15 cellular contexts compared by ENCODE assay signal in the genomic region with DNA sequence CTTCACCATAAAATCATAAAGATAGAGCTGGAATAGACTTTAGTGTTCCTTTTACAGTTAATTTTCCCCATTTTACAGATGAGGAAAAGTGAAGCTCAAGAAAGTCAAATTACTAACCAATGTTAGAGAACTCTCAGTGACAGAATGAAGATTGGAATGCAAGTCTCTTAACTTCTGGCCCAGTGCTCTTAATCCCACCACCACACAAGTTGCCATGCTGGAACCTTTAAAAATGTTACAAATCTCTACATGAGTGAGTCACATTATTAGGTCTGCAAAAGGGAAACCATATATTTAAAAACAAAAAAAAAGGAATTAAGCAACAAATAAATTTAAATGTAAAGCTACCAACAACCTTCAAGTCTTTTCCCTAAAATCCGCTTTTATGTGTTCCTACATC. TPM values are rescaled to one million over a fixed set of nuclear protein-coding genes. Genes with fewer than 3 reads are reported as not detected.
DNase-seq lines count a peak whose midpoint lies in the region; ATAC-seq and TF ChIP-seq lines count a peak whose summit lies in the region.
"Had no signal": no experiment of that assay in that cellular context is flagged by ENCODE, and none has a peak within 500 bp of the region (broad histone marks: within the 10 kb centered on the region; RNA-seq: fewer than 3 reads in every experiment).

No MANE protein-coding gene starts in this region.

- ATAC-seq in HG03139 (IDR thresholded peaks at IDR 0.05; ENCODE audit: unreplicated experiment) (no peak), T-cell (replicated peaks in 1 of 4) (no peak)
- ATAC-seq: left ventricle myocardium superior; stimulated activated naive CD8-positive, alpha-beta T cell treated with anti-CD3 and anti-CD28 coated beads, Interleukin-15, amount 100 ng/mL, for 72 hours had no signal

- H3K27me3 Mint-ChIP-seq in activated CD4-positive, alpha-beta memory T cell treated with anti-CD3 and anti-CD28 coated beads, Interleukin-2, amount 10 ng/mL, durations not matched to agents 7 days and 5 days: peaks cover 68% of the 10 kb centered on the region
- peaks cover 36 to 42% of the 10 kb centered on the region in 2 donors for H3K27me3 Mint-ChIP-seq in T-cell

- POLR2A ChIA-PET in activated CD4-positive, alpha-beta memory T cell treated with anti-CD3 and anti-CD28 coated beads, Interleukin-2, amount 10 ng/mL, durations not matched to agents 7 days and 5 days (lab: Charles Lee): no interaction called here
- POLR2A ChIA-PET in T-cell (lab: Charles Lee): no interaction called here

- TF ChIP-seq CTCF in ascending aorta (IDR thresholded peaks at IDR 0.05): no peak

- H3K4me3 ChIP-seq in H7 (ENCODE audit: insufficient read depth, low read depth, low read length) (no peak overlapping the region), ascending aorta (peak overlapping the region in 1 of 2 donors; percentile 87), skeletal muscle satellite cell (ENCODE audit: low read length) (peak overlapping the region; percentile 31)

- H3K4me2 ChIP-seq in skeletal muscle satellite cell (ENCODE audit: low read length): peak overlapping the region; percentile 82

- no peaks in the 10 kb centered on the region for H3K9me3 ChIP-seq in ascending aorta
- no peaks in the 10 kb centered on the region for H3K9me3 ChIP-seq in skeletal muscle satellite cell (replicated peaks; ENCODE audit: low read length)

- no peaks in the 10 kb centered on the region for H3K36me3 ChIP-seq in H7 (replicated peaks; ENCODE audit: control insufficient read depth, insufficient read depth, low read length)
- no peaks in the 10 kb centered on the region for H3K36me3 ChIP-seq in ascending aorta
- H3K36me3 ChIP-seq in skeletal muscle satellite cell (ENCODE audit: insufficient read depth, low read length): no peaks in the 10 kb centered on the region

- intact Hi-C loops in ascending aorta (cut with DNase I): loop anchor here (5.0 kb wide), 2 partner anchors 53 to 1143 kb away; a partner anchor contains a TSS

- H3K9ac ChIP-seq in skeletal muscle satellite cell (ENCODE audit: low read depth, low read length): peak overlapping the region; percentile 0

- H3K36me3 Mint-ChIP-seq in activated CD4-positive, alpha-beta memory T cell treated with anti-CD3 and anti-CD28 coated beads, Interleukin-2, amount 10 ng/mL, durations not matched to agents 7 days and 5 days (ENCODE audit: low read depth): no peaks in the 10 kb centered on the region
- no peaks in the 10 kb centered on the region for H3K36me3 Mint-ChIP-seq in T-cell
- H3K36me3 Mint-ChIP-seq: CD4-positive, alpha-beta memory T cell had no signal

- H3K27me3 ChIP-seq in H7 (ENCODE audit: control insufficient read depth, insufficient read depth, low read length) (peaks cover 1% of the 10 kb centered on the region; the same call in 1 of the 2 replicates), ascending aorta (no peaks in the 10 kb centered on the region), skeletal muscle satellite cell (ENCODE audit: control insufficient read depth, insufficient read depth, low read length) (no peaks in the 10 kb centered on the region)

- no peak overlapping the region for H3K4me3 Mint-ChIP-seq in activated CD4-positive, alpha-beta memory T cell treated with anti-CD3 and anti-CD28 coated beads, Interleukin-2, amount 10 ng/mL, durations not matched to agents 7 days and 5 days
- no peak overlapping the region for H3K4me3 Mint-ChIP-seq in T-cell
- H3K4me3 Mint-ChIP-seq: activated T-helper 1 cell treated with anti-CD3 and anti-CD28 coated beads, Interleukin-12 subunit alpha, Interleukin-12 subunit beta, Interleukin-2, Interleukin-4 antibody, amounts not matched to agents 30 ng/mL and 10 ng/mL and 1 ng/mL, durations not matched to agents 14 hours and 24 hours and 36 hours; central memory CD8-positive, alpha-beta T cell; stimulated activated naive CD8-positive, alpha-beta T cell treated with anti-CD3 and anti-CD28 coated beads, Interleukin-15, amount 100 ng/mL, for 72 hours had no signal

- H3K4me1 Mint-ChIP-seq in activated CD4-positive, alpha-beta memory T cell treated with anti-CD3 and anti-CD28 coated beads, Interleukin-2, amount 10 ng/mL, durations not matched to agents 7 days and 5 days: peaks cover 27% of the 10 kb centered on the region
- peaks cover 32 to 44% (median 36%) of the 10 kb centered on the region in 3 donors for H3K4me1 Mint-ChIP-seq in T-cell

- peak overlapping the region; percentile 99 to 100 for H3K27ac ChIP-seq in ascending aorta

- H3K4me1 ChIP-seq in ascending aorta: peaks cover 5 to 45% of the 10 kb centered on the region in 2 donors
- peaks cover 44% of the 10 kb centered on the region for H3K4me1 ChIP-seq in skeletal muscle satellite cell (ENCODE audit: control insufficient read depth, insufficient read depth, low read length)

- DNase-seq in H7: peak; percentile 32
- no peak for DNase-seq in ascending aorta (ENCODE audit: low spot score in 2 of 2)
- peak; percentile 43 for DNase-seq in glomerular visceral epithelial cell (ENCODE audit: extremely low spot score)
- no peak for DNase-seq in Kasumi-1 (lab: John Stamatoyannopoulos, UW)
- no peak for DNase-seq in activated CD4-positive, alpha-beta memory T cell treated with anti-CD3 and anti-CD28 coated beads, Interleukin-2, amount 10 ng/mL, durations not matched to agents 7 days and 5 days
- DNase-seq in T-cell: no peak
- DNase-seq: activated CD4-positive, CD25-positive, alpha-beta regulatory T cell treated with anti-CD3 and anti-CD28 coated beads, Interleukin-2, amount 50 U/mL, for 72 hours; CD4-positive, alpha-beta memory T cell; left ventricle myocardium superior; NCI-H82; stimulated activated naive CD8-positive, alpha-beta T cell treated with anti-CD3 and anti-CD28 coated beads, Interleukin-15, amount 100 ng/mL, for 72 hours had no signal

- no peak overlapping the region for H3K27ac Mint-ChIP-seq in activated CD4-positive, alpha-beta memory T cell treated with anti-CD3 and anti-CD28 coated beads, Interleukin-2, amount 10 ng/mL, durations not matched to agents 7 days and 5 days
- no peak overlapping the region for H3K27ac Mint-ChIP-seq in T-cell
- H3K27ac Mint-ChIP-seq: activated T-helper 1 cell treated with anti-CD3 and anti-CD28 coated beads, Interleukin-12 subunit alpha, Interleukin-12 subunit beta, Interleukin-2, Interleukin-4 antibody, amounts not matched to agents 30 ng/mL and 10 ng/mL and 1 ng/mL, durations not matched to agents 14 hours and 24 hours and 36 hours; CD4-positive, alpha-beta memory T cell; stimulated activated naive CD8-positive, alpha-beta T cell treated with anti-CD3 and anti-CD28 coated beads, Interleukin-15, amount 100 ng/mL, for 72 hours had no signal

- no peaks in the 10 kb centered on the region for H3K9me3 Mint-ChIP-seq in activated CD4-positive, alpha-beta memory T cell treated with anti-CD3 and anti-CD28 coated beads, Interleukin-2, amount 10 ng/mL, durations not matched to agents 7 days and 5 days
- no peaks in the 10 kb centered on the region for H3K9me3 Mint-ChIP-seq in T-cell
- H3K9me3 Mint-ChIP-seq: activated T-helper 1 cell treated with anti-CD3 and anti-CD28 coated beads, Interleukin-12 subunit alpha, Interleukin-12 subunit beta, Interleukin-2, Interleukin-4 antibody, amounts not matched to agents 30 ng/mL and 10 ng/mL and 1 ng/mL, durations not matched to agents 14 hours and 24 hours and 36 hours; central memory CD8-positive, alpha-beta T cell; stimulated activated naive CD8-positive, alpha-beta T cell treated with anti-CD3 and anti-CD28 coated beads, Interleukin-15, amount 100 ng/mL, for 72 hours had no signal

- CTCF ChIA-PET in activated CD4-positive, alpha-beta memory T cell treated with anti-CD3 and anti-CD28 coated beads, Interleukin-2, amount 10 ng/mL, durations not matched to agents 7 days and 5 days (lab: Charles Lee): no interaction called here
- CTCF ChIA-PET in T-cell (lab: Charles Lee): no interaction called here

RNA-seq across cellular contexts. Expression of a gene that starts 3.5 kb away (rescaled TPM):
- total RNA-seq in H7 (2014; rRNA removed; shearing (Covaris generic)): 135 and 178 TPM in 2 replicates
- total RNA-seq in ascending aorta (55.7 TPM), T-cell (1 to 10 TPM; 2.6 to 7.6 (median 4.9) TPM)
- total RNA-seq in skeletal muscle satellite cell (2012; rRNA removed): 110 and 125 TPM in 2 replicates
- 1 to 10 TPM; 4.1 to 4.3 TPM for total RNA-seq in activated CD4-positive, alpha-beta memory T cell treated with anti-CD3 and anti-CD28 coated beads, Interleukin-2, amount 10 ng/mL, durations not matched to agents 7 days and 5 days

RNA-seq across cellular contexts. Expression of a gene that starts 43.7 kb away (rescaled TPM):
- total RNA-seq in H7 (2014; rRNA removed; shearing (Covaris generic)): 0.66 and 1.3 TPM in 2 replicates
- total RNA-seq in ascending aorta (1.3 TPM), T-cell (1 to 10 TPM; 1.3 to 2.5 (median 2.0) TPM)
- 1.8 and 2.6 TPM in 2 replicates for total RNA-seq in skeletal muscle satellite cell (2012; rRNA removed)
- total RNA-seq in activated CD4-positive, alpha-beta memory T cell treated with anti-CD3 and anti-CD28 coated beads, Interleukin-2, amount 10 ng/mL, durations not matched to agents 7 days and 5 days: 1 to 10 TPM in 1 of 2 experiments, under 1 TPM in 1; 0.93 to 1.1 TPM

Comparison
In these comparisons a context has a peak if more than half of its experiments do, and no peak if none do; other contexts are left out.
1. DNase-seq: peak in H7 (single experiment) and glomerular visceral epithelial cell (single experiment); none in ascending aorta (0 of 2), Kasumi-1 (0 of 2), activated CD4-positive, alpha-beta memory T cell treated with anti-CD3 and anti-CD28 coated beads, Interleukin-2, amount 10 ng/mL, durations not matched to agents 7 days and 5 days (single experiment) and T-cell (0 of 34).